33 cellular contexts compared by ENCODE assay signal in the genomic region with DNA sequence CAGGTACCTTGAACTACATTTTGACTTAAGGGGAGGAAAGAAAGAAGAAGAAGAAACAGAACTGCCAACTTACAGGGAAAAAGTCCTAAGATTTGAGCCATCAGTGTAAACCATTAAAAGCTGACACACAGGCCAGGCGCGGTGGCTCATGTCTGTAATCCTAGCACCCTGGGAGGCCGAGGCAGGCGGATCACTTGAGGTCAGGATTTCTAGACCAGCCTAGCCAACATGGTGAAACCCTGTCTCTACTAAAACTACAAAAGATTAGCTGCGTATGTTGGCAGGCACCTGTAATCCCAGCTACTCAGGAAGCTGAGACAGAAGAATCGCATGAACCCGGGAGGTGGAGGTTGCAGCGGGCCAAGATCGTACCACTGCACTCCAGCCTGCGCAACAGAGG.
"Had no signal": no experiment of that assay in that cellular context is flagged by ENCODE, and none has a peak within 500 bp of the region (broad histone marks: within the 10 kb centered on the region; RNA-seq: fewer than 3 reads in every experiment).

No MANE protein-coding gene starts in this region.

- H3K27me3 Mint-ChIP-seq: activated B cell treated with CpG ODN at 0.5 μM for 24 hours; activated CD4-positive, alpha-beta memory T cell treated with anti-CD3 and anti-CD28 coated beads for 36 hours; activated CD4-positive, alpha-beta T cell treated with anti-CD3 and anti-CD28 coated beads, Interleukin-2, amount 10 ng/mL, durations not matched to agents 24 days and 14 days; activated CD8-positive, alpha-beta T cell treated with anti-CD3 and anti-CD28 coated beads for 36 hours; activated naive CD8-positive, alpha-beta T cell treated with anti-CD3 and anti-CD28 coated beads for 36 hours; activated T-helper 17 cell treated with anti-CD3 and anti-CD28 coated beads, Interleukin-2, amount 50 U/mL, for 72 hours; T-cell; T-helper 17 cell had no signal

- H3K9me3 ChIP-seq: adrenal gland, body of pancreas, breast epithelium had no signal

- H3K4me1 Mint-ChIP-seq: activated B cell treated with CpG ODN at 0.5 μM for 24 hours; activated CD4-positive, alpha-beta T cell treated with anti-CD3 and anti-CD28 coated beads, Interleukin-2, amount 10 ng/mL, durations not matched to agents 24 days and 14 days; activated naive CD8-positive, alpha-beta T cell treated with anti-CD3 and anti-CD28 coated beads for 36 hours; activated T-helper 17 cell treated with anti-CD3 and anti-CD28 coated beads, Interleukin-2, amount 50 U/mL, for 72 hours; T-cell; T-helper 17 cell had no signal

- H3K27ac Mint-ChIP-seq: activated B cell treated with CpG ODN at 0.5 μM for 24 hours; activated CD4-positive, alpha-beta memory T cell treated with anti-CD3 and anti-CD28 coated beads for 36 hours; activated CD4-positive, alpha-beta T cell treated with anti-CD3 and anti-CD28 coated beads, Interleukin-2, amount 10 ng/mL, durations not matched to agents 24 days and 14 days; activated CD8-positive, alpha-beta T cell treated with anti-CD3 and anti-CD28 coated beads for 36 hours; activated naive CD4-positive, alpha-beta T cell treated with anti-CD3 and anti-CD28 coated beads for 36 hours; activated naive CD4-positive, alpha-beta T cell treated with anti-CD3 and anti-CD28 coated beads, Interleukin-2, amount 50 U/mL, for 72 hours; activated naive CD8-positive, alpha-beta T cell treated with anti-CD3 and anti-CD28 coated beads for 36 hours; activated T-cell treated with anti-CD3 and anti-CD28 coated beads, Interleukin-2, amount 50 U/mL, for 72 hours; activated T-helper 1 cell treated with anti-CD3 and anti-CD28 coated beads, Interleukin-12 subunit alpha, Interleukin-12 subunit beta, Interleukin-2, Interleukin-4 antibody, amounts not matched to agents 30 ng/mL and 10 ng/mL and 1 ng/mL, durations not matched to agents 14 hours and 24 hours and 36 hours; activated T-helper 17 cell treated with anti-CD3 and anti-CD28 coated beads, Interleukin-2, amount 50 U/mL, for 72 hours; T-cell; T-helper 17 cell had no signal

- DNase-seq: activated B cell treated with CpG ODN at 0.5 μM for 24 hours; activated CD4-positive, alpha-beta memory T cell treated with anti-CD3 and anti-CD28 coated beads for 36 hours; activated CD4-positive, alpha-beta T cell treated with anti-CD3 and anti-CD28 coated beads for 4 hours; activated CD4-positive, alpha-beta T cell treated with anti-CD3 and anti-CD28 coated beads, Interleukin-2, amount 10 ng/mL, durations not matched to agents 24 days and 14 days; activated CD4-positive, alpha-beta T cell treated with anti-CD3 and anti-CD28 coated beads, Interleukin-2, amount 50 U/mL, for 1 hour; activated CD4-positive, alpha-beta T cell treated with anti-CD3 and anti-CD28 coated beads, Interleukin-2, amount 50 U/mL, for 4 hours; activated CD4-positive, CD25-positive, alpha-beta regulatory T cell treated with anti-CD3 and anti-CD28 coated beads, Interleukin-2, amount 50 U/mL, for 72 hours; activated CD8-positive, alpha-beta memory T cell treated with anti-CD3 and anti-CD28 coated beads, Interleukin-2, amount 50 U/mL, for 4 hours; activated CD8-positive, alpha-beta T cell treated with anti-CD3 and anti-CD28 coated beads for 36 hours; activated effector memory CD4-positive, alpha-beta T cell treated with anti-CD3 and anti-CD28 coated beads, Interleukin-2, amount 50 U/mL, for 16 hours; activated gamma-delta T cell treated with Interleukin-2 at 50 U/mL for 16 hours; activated naive CD4-positive, alpha-beta T cell; activated naive CD4-positive, alpha-beta T cell treated with anti-CD3 and anti-CD28 coated beads for 36 hours; activated naive CD4-positive, alpha-beta T cell treated with anti-CD3 and anti-CD28 coated beads, Interleukin-2, amount 50 U/mL, for 16 hours; activated naive CD8-positive, alpha-beta T cell treated with anti-CD3 and anti-CD28 coated beads for 36 hours; activated T-cell treated with anti-CD3 and anti-CD28 coated beads for 4 hours; activated T-cell treated with anti-CD3 and anti-CD28 coated beads, Interleukin-2, amount 50 U/mL, for 1 hour; activated T-cell treated with anti-CD3 and anti-CD28 coated beads, Interleukin-2, amount 50 U/mL, for 4 hours; activated T-cell treated with anti-CD3 and anti-CD28 coated beads, Interleukin-2, amount 50 U/mL, for 72 hours; adrenal gland; amniotic stem cell; aorta; body of pancreas; brain microvascular endothelial cell; central memory CD4-positive, alpha-beta T cell; T-cell; T-helper 17 cell; T-helper 9 cell had no signal

- FAIRE-seq: astrocyte had no signal

- H3K4me3 Mint-ChIP-seq: activated B cell treated with CpG ODN at 0.5 μM for 24 hours; activated CD4-positive, alpha-beta memory T cell treated with anti-CD3 and anti-CD28 coated beads for 36 hours; activated CD4-positive, alpha-beta T cell treated with anti-CD3 and anti-CD28 coated beads, Interleukin-2, amount 10 ng/mL, durations not matched to agents 24 days and 14 days; activated CD8-positive, alpha-beta T cell treated with anti-CD3 and anti-CD28 coated beads for 36 hours; activated naive CD4-positive, alpha-beta T cell treated with anti-CD3 and anti-CD28 coated beads for 36 hours; activated naive CD8-positive, alpha-beta T cell treated with anti-CD3 and anti-CD28 coated beads for 36 hours; activated T-cell treated with anti-CD3 and anti-CD28 coated beads, Interleukin-2, amount 50 U/mL, for 4 hours; activated T-cell treated with anti-CD3 and anti-CD28 coated beads, Interleukin-2, amount 50 U/mL, for 72 hours; activated T-helper 1 cell treated with anti-CD3 and anti-CD28 coated beads, Interleukin-12 subunit alpha, Interleukin-12 subunit beta, Interleukin-2, Interleukin-4 antibody, amounts not matched to agents 30 ng/mL and 10 ng/mL and 1 ng/mL, durations not matched to agents 14 hours and 24 hours and 36 hours; activated T-helper 17 cell treated with anti-CD3 and anti-CD28 coated beads, Interleukin-2, amount 50 U/mL, for 72 hours; T-cell; T-helper 17 cell had no signal

- H3K4me3 ChIP-seq: adrenal gland, body of pancreas, breast epithelium had no signal

- H3K9me3 Mint-ChIP-seq: activated CD4-positive, alpha-beta memory T cell treated with anti-CD3 and anti-CD28 coated beads for 36 hours; activated CD4-positive, alpha-beta T cell treated with anti-CD3 and anti-CD28 coated beads, Interleukin-2, amount 10 ng/mL, durations not matched to agents 24 days and 14 days; activated naive CD8-positive, alpha-beta T cell treated with anti-CD3 and anti-CD28 coated beads for 36 hours; activated T-helper 1 cell treated with anti-CD3 and anti-CD28 coated beads, Interleukin-12 subunit alpha, Interleukin-12 subunit beta, Interleukin-2, Interleukin-4 antibody, amounts not matched to agents 30 ng/mL and 10 ng/mL and 1 ng/mL, durations not matched to agents 14 hours and 24 hours and 36 hours had no signal

- H3K36me3 Mint-ChIP-seq: activated CD4-positive, alpha-beta memory T cell treated with anti-CD3 and anti-CD28 coated beads for 36 hours; activated naive CD4-positive, alpha-beta T cell treated with anti-CD3 and anti-CD28 coated beads, Interleukin-2, amount 50 U/mL, for 72 hours; activated naive CD8-positive, alpha-beta T cell treated with anti-CD3 and anti-CD28 coated beads for 36 hours; T-cell had no signal

- H3K36me3 ChIP-seq: adrenal gland, brain microvascular endothelial cell, breast epithelium had no signal

- H3K27me3 ChIP-seq: adrenal gland, body of pancreas, brain microvascular endothelial cell, breast epithelium had no signal

- H3K4me1 ChIP-seq: adrenal gland, body of pancreas, breast epithelium had no signal

- H3K27ac ChIP-seq: adrenal gland, body of pancreas, brain microvascular endothelial cell, breast epithelium had no signal
